Comparison of ENCODE assay signal across 8 cellular contexts in the genomic region with DNA sequence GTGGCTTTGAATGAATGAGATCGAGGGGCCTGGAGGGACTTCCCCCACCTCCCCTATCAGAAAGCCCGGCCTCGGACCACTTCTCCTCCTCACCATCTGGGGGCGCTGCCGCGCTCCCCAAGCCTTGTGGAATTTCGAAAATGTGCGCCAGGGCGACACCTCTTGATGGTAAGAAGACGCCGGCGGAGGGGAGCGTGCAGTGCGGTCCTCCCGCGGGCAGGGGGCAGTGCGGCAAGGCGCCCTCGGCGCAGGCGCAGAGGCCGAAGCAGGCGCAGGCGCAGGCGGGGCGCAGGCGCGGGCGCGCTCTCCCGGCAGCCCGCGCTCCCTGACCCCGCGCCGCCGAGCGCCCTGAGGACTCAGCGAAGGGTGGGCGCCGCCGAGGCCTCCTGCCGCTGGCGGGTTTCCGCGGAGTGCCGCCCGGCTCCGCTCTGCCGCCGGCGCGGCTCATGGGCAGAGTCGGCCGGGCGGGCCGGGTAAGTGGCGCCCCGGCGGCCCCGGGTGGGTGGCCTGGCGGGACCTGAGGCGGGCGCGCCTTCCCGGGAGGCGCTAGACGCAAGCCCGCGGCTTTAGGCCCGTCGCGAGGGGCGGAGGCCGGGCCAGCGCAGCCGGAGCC. TPM values are rescaled to one million over a fixed set of nuclear protein-coding genes. Genes with fewer than 3 reads are reported as not detected.
DNase-seq lines count a peak whose midpoint lies in the region; ATAC-seq and TF ChIP-seq lines count a peak whose summit lies in the region.

A gene with protein sequence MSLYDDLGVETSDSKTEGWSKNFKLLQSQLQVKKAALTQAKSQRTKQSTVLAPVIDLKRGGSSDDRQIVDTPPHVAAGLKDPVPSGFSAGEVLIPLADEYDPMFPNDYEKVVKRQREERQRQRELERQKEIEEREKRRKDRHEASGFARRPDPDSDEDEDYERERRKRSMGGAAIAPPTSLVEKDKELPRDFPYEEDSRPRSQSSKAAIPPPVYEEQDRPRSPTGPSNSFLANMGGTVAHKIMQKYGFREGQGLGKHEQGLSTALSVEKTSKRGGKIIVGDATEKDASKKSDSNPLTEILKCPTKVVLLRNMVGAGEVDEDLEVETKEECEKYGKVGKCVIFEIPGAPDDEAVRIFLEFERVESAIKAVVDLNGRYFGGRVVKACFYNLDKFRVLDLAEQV (plus strand): TSS at position 314 of the 613 bp plus-strand sequence. CDS start 8,032 bp downstream, outside the sequence.

- WGBS in mammary epithelial cell (ENCODE audit: low coverage, missing lambda C conversion rate) = 1% methylated on average over 24 of the region's 77 CpGs
- under 1% methylated on average over 65 of the region's 77 CpGs for WGBS in smooth muscle cell (ENCODE audit: low lambda C conversion rate)

- H3K4me3 ChIP-seq in WERI-Rb-1 (ENCODE audit: low read depth, low read length) = peak within 1 kb of the TSS; percentile 93
- peak within 1 kb of the TSS; percentile 74 to 77 (median 76) for H3K4me3 ChIP-seq in mammary epithelial cell (replicated peaks in 1 of 3; ENCODE audit: insufficient read depth in 1 of 3, low read depth in 2 of 3, low read length in 3 of 3)
- H3K4me3 ChIP-seq in smooth muscle cell = peak within 1 kb of the TSS; percentile 97

- H3K9me3 ChIP-seq in WERI-Rb-1 (ENCODE audit: severe bottlenecking) = no peaks in the 10 kb centered on the region
- H3K9me3 ChIP-seq in mammary epithelial cell (replicated peaks; ENCODE audit: insufficient read depth, low read length) = no peaks in the 10 kb centered on the region
- H3K9me3 ChIP-seq in smooth muscle cell (replicated peaks; ENCODE audit: low read depth) = no peaks in the 10 kb centered on the region

- no peaks in the 10 kb centered on the region for H3K36me3 ChIP-seq in WERI-Rb-1
- peaks cover 2% of the 10 kb centered on the region for H3K36me3 ChIP-seq in mammary epithelial cell (ENCODE audit: insufficient read depth, low read length)
- no peaks in the 10 kb centered on the region for H3K36me3 ChIP-seq in smooth muscle cell (ENCODE audit: low read depth)

- DNase-seq in AG08395 (ENCODE audit: low spot score) (peak; percentile 96), NCI-H2171 treated with DMSO at 0.1 percent for 48 hours (lab: John Stamatoyannopoulos, UW) (peak; percentile 75), WERI-Rb-1 (peak; percentile 81), mammary epithelial cell (peak; percentile 89), iPS-NIHi11 (ENCODE audit: low spot score) (peak; percentile 92), smooth muscle cell (lab: John Stamatoyannopoulos, UW; ENCODE audit: unreplicated experiment) (peak; percentile 93)

- in situ Hi-C loops in mammary epithelial cell (cut with MboI; ENCODE audit: low sequenced_read_pairs in 2 of 2) = loop anchor here in 1 of 2 donors (10.0 kb wide), 1 partner anchor 144 kb away; no protein-coding TSS in a partner anchor

- H3K79me2 ChIP-seq in mammary epithelial cell (ENCODE audit: insufficient read depth, low read length) (peaks cover 50% of the 10 kb centered on the region), smooth muscle cell (ENCODE audit: low read depth) (peaks cover 50% of the 10 kb centered on the region)

- H2AFZ ChIP-seq in mammary epithelial cell (ENCODE audit: low read depth, low read length) = peak within 1 kb of the TSS; percentile 73
- H2AFZ ChIP-seq in smooth muscle cell (ENCODE audit: low read depth) = peak within 1 kb of the TSS; percentile 77

- H3K27me3 ChIP-seq in WERI-Rb-1 (ENCODE audit: insufficient read depth, low read depth, severe bottlenecking) (peaks cover 16% of the 10 kb centered on the region), mammary epithelial cell (ENCODE audit: insufficient read depth, low read length) (peaks cover 2% of the 10 kb centered on the region), smooth muscle cell (ENCODE audit: low read depth) (no peaks in the 10 kb centered on the region)

- peaks cover 15% of the 10 kb centered on the region for H3K4me1 ChIP-seq in mammary epithelial cell (ENCODE audit: insufficient read depth, low read length)
- H3K4me1 ChIP-seq in smooth muscle cell (ENCODE audit: low read depth) = peaks cover 4% of the 10 kb centered on the region

- H3K9ac ChIP-seq in mammary epithelial cell (ENCODE audit: insufficient read depth, low read length) (peak within 1 kb of the TSS; percentile 89), smooth muscle cell (ENCODE audit: low read depth) (peak within 1 kb of the TSS; percentile 89)

- dilution Hi-C loops in mammary epithelial cell (cut with HindIII; ENCODE audit: low sequenced_read_pairs) = loop anchor here (5.0 kb wide), 1 partner anchor 103 kb away; no protein-coding TSS in a partner anchor

- BruUV-seq in mammary epithelial cell (replicated peaks; lab: Mats Ljungman, UMichigan) = no TSS peak

- H4K20me1 ChIP-seq in mammary epithelial cell (ENCODE audit: insufficient read depth, low read length) = peaks cover 4% of the 10 kb centered on the region
- peaks cover 45% of the 10 kb centered on the region for H4K20me1 ChIP-seq in smooth muscle cell (ENCODE audit: low read depth)

- ATAC-seq in GM18868 (IDR thresholded peaks at IDR 0.05; ENCODE audit: unreplicated experiment) (peak; percentile 78), HG03108 (IDR thresholded peaks at IDR 0.05; ENCODE audit: unreplicated experiment) (peak; percentile 87)

- CTCF ChIA-PET in mammary epithelial cell (lab: Charles Lee; ENCODE audit: low non-redundant PET) = no interaction called here

- H3K4me2 ChIP-seq in mammary epithelial cell (ENCODE audit: insufficient read depth, low read depth, low read length) (peak within 1 kb of the TSS; percentile 81), smooth muscle cell (peak within 1 kb of the TSS; percentile 98)

- peak; percentile 96 for TF ChIP-seq CTCF in WERI-Rb-1 (IDR thresholded peaks at IDR 0.05; ENCODE audit: low read depth, low read length)
- peak; percentile 100 for TF ChIP-seq CTCF in mammary epithelial cell (conservative IDR thresholded peaks at IDR 0.05 in 1 of 2, IDR thresholded peaks at IDR 0.05 in 1 of 2; ENCODE audit: extremely low read depth in 1 of 2, insufficient read depth in 1 of 2, low read depth in 1 of 2, low read length in 2 of 2)
- peak; percentile 100 for TF ChIP-seq CTCF in smooth muscle cell (IDR thresholded peaks at IDR 0.05; ENCODE audit: borderline replicate concordance, insufficient read depth, poor library complexity, severe bottlenecking)

- no peaks in the 10 kb centered on the region for H3F3A ChIP-seq in smooth muscle cell (ENCODE audit: low read depth)

- intact Hi-C loops in mammary epithelial cell (cut with micrococcal nuclease) = loop anchor here (1.0 kb wide), 3 partner anchors 113 to 312 kb away; a partner anchor contains a TSS

- H3K27ac ChIP-seq in WERI-Rb-1 (peak within 1 kb of the TSS; percentile 65), mammary epithelial cell (ENCODE audit: insufficient read depth, low read depth, low read length) (peak within 1 kb of the TSS; percentile 82), smooth muscle cell (ENCODE audit: low read depth) (peak within 1 kb of the TSS; percentile 65)

RNA-seq across cellular contexts. Expression of the gene that starts here (rescaled TPM):
- total RNA-seq in mammary epithelial cell = 100 to 1,000 TPM in 1 of 2 donors, 10 to 100 TPM in 1; 31.5 to 120 TPM
- polyA plus RNA-seq in mammary epithelial cell = 22.3 TPM
- polyA minus RNA-seq in mammary epithelial cell = 24.2 TPM
- 20.0 and 37.0 TPM in 2 replicates for total RNA-seq in smooth muscle cell
- 68.3 and 81.2 TPM in 2 replicates for polyA plus RNA-seq in smooth muscle cell

Comparison
In these comparisons a context has a peak if more than half of its experiments do, and no peak if none do; other contexts are left out.
1. Peak in every context shown above with its lines: DNase-seq, ATAC-seq, H3K4me3 ChIP-seq and H3K27ac ChIP-seq.